ENCODE assay signal across 1 cellular context in the genomic region with DNA sequence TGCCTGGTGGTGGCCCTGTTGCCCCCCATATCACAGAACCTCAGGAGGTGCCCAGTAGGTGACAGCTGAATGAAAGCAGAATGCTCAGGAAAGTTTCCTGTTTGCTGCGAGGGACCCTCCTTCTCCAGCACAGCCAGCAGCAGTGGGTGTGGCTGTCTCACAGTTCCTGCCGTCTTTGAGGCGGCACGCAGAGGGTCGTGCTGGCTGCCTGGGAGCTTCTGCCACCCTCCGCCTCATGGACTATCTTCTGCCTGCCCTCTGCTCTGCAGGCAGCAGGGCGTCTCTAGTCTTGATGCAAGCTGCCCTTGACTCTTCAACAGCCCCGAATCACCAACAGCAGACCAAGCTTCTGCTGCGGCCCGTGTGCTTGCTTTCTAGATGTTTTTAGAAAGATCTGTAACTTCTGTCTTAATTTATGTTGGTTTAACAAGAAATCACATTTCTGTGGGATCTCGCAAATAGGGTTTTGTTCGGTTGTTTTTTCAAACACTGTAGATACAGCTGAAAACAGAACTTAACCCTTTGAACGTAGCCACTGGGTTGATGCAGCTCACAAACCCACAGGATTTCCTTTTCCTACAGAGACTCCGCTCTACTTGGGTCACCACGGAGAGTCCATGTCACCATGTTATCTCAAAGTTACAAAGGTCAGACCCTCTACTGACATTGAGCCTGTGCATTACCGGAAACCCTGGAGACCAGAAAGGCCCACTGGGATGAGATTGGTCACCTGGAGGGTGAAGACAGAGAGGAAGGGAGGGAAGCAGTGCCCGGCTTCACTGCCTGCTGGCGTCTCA.
TF ChIP-seq lines count a peak whose summit lies in the region.

No MANE protein-coding gene starts in this region.

TF ChIP-seq in SK-N-SH, 30 proteins besides CTCF, POLR2A, EP300 and RAD21:
- TF ChIP-seq, protein P1, sequence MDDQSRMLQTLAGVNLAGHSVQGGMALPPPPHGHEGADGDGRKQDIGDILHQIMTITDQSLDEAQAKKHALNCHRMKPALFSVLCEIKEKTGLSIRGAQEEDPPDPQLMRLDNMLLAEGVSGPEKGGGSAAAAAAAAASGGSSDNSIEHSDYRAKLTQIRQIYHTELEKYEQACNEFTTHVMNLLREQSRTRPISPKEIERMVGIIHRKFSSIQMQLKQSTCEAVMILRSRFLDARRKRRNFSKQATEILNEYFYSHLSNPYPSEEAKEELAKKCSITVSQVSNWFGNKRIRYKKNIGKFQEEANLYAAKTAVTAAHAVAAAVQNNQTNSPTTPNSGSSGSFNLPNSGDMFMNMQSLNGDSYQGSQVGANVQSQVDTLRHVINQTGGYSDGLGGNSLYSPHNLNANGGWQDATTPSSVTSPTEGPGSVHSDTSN (IDR thresholded peaks at IDR 0.05): no peak
- no peak for TF ChIP-seq GABPA (IDR thresholded peaks at IDR 0.05; ENCODE audit: low read depth)
- TF ChIP-seq RFX5 (IDR thresholded peaks at IDR 0.05; ENCODE audit: low read length): no peak
- TF ChIP-seq SIN3A (IDR thresholded peaks at IDR 0.05; ENCODE audit: borderline replicate concordance, low read depth, low read length): no peak
- no peak for TF ChIP-seq NRF1 (IDR thresholded peaks at IDR 0.05; ENCODE audit: low read depth, low read length)
